Comparison of ENCODE assay signal across 16 cellular contexts in the genomic region with DNA sequence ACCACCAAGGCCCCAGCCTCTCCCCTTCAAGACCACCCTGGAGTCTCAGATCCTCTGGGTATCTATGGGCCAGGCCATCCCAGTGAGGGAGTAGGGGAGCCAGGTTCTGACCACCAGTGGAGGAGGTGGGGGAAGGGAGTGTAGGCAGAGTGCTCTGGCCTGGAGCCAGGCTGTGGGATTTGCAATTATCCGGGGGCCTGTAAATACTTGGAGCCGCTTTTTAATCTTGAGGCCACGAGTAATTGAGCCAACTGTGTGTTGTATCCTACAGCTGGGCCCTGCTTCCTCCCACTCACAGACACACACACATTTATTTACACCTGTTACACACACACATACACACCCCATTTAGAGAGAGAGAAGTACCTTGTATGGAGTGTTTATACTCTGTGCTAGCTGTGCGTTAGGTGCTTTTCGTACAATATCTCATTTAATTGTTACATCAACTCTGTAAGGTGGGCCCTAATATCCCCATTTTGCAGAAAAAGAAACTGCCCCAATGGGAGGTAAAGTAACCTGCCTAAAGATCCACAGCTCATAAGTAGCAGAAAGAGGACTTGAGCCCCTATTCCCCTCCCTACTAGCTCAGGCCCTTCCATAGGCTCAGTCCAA.
"Had no signal": no experiment of that assay in that cellular context is flagged by ENCODE, and none has a peak within 500 bp of the region (broad histone marks: within the 10 kb centered on the region; RNA-seq: fewer than 3 reads in every experiment).

No MANE protein-coding gene starts in this region.

- H3K27me3 ChIP-seq: ascending aorta, tibial artery had no signal

- ATAC-seq: activated T-cell treated with anti-CD3 and anti-CD28 coated beads, Interleukin-2, amount 50 U/mL, for 72 hours; left lung had no signal

- H3K4me1 ChIP-seq: ascending aorta, left lung, tibial artery had no signal

- H3K27ac ChIP-seq: ascending aorta, left lung, tibial artery had no signal

- H3K4me3 ChIP-seq: ascending aorta, left lung, tibial artery had no signal

- DNase-seq: activated CD4-positive, CD25-positive, alpha-beta regulatory T cell treated with anti-CD3 and anti-CD28 coated beads, Interleukin-2, amount 50 U/mL, for 72 hours; activated CD8-positive, alpha-beta memory T cell treated with anti-CD3 and anti-CD28 coated beads for 24 hours; activated CD8-positive, alpha-beta memory T cell treated with anti-CD3 and anti-CD28 coated beads, Interleukin-2, amount 50 U/mL, for 48 hours; activated effector memory CD4-positive, alpha-beta T cell treated with anti-CD3 and anti-CD28 coated beads, Interleukin-2, amount 50 U/mL, for 16 hours; activated T-cell treated with anti-CD3 and anti-CD28 coated beads, Interleukin-2, amount 50 U/mL, for 72 hours; cortex of kidney; effector CD4-positive, alpha-beta T cell; kidney; left lung; stimulated activated CD4-positive, alpha-beta T cell treated with anti-CD3 and anti-CD28 coated beads, Interleukin-12 subunit alpha, Interleukin-12 subunit beta, amount 100 ng/mL, for 4 hours; stimulated activated CD4-positive, alpha-beta T cell treated with anti-CD3 and anti-CD28 coated beads, Interleukin-1b, Interleukin-23, amount 100 ng/mL, for 48 hours; stimulated activated CD8-positive, alpha-beta memory T cell treated with anti-CD3 and anti-CD28 coated beads, Interleukin-4, amount 100 ng/mL, for 48 hours; stimulated activated naive CD4-positive, alpha-beta T cell; tibial artery had no signal

- FAIRE-seq: frontal cortex, kidney had no signal

- H3K36me3 ChIP-seq: ascending aorta, left lung, tibial artery had no signal

- H3K9me3 ChIP-seq: ascending aorta, left lung, tibial artery had no signal
